Comparison of ENCODE assay signal across 13 cellular contexts in the genomic region with DNA sequence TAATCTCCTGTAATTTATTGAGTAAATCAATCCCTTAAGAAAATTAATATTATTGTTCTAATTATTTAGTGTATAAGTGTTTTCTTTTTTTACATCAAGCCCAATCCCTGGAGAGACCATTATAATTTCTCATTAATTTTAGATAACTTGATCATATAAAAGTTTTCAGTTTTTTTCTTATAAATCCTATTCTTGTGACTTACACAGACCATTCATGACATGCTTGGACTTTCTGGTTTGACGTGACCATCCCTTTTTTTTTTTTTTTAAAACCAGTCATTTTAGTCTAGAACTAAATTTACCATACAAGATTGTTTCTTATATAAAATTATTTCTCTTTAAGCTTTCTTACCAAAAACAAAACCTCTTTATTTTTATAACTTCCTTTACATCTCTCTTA. TPM values are rescaled to one million over a fixed set of nuclear protein-coding genes. Genes with fewer than 3 reads are reported as not detected.
DNase-seq lines count a peak whose midpoint lies in the region; ATAC-seq and TF ChIP-seq lines count a peak whose summit lies in the region.
"Had no signal": no experiment of that assay in that cellular context is flagged by ENCODE, and none has a peak within 500 bp of the region (broad histone marks: within the 10 kb centered on the region; RNA-seq: fewer than 3 reads in every experiment).

No MANE protein-coding gene starts in this region.

- no peaks in the 10 kb centered on the region for H3K36me3 ChIP-seq in GM23248 (ENCODE audit: low read depth)
- no peaks in the 10 kb centered on the region for H3K36me3 ChIP-seq in fibroblast of lung (ENCODE audit: control insufficient read depth, insufficient read depth, low read length)
- no peaks in the 10 kb centered on the region for H3K36me3 ChIP-seq in H7 (replicated peaks; ENCODE audit: control insufficient read depth, insufficient read depth, low read length)
- H3K36me3 ChIP-seq: adrenal gland had no signal

- H3K4me2 ChIP-seq in GM23248 (ENCODE audit: unreplicated experiment) (no peak overlapping the region), fibroblast of lung (ENCODE audit: extremely low read depth, insufficient read depth, low read length) (no peak overlapping the region)

- TF ChIP-seq CTCF in fibroblast of lung (conservative IDR thresholded peaks at IDR 0.05 in 1 of 2, IDR thresholded peaks at IDR 0.05 in 1 of 2; ENCODE audit: low read depth in 1 of 2, low read length in 2 of 2), result no peak

- H3K4me3 ChIP-seq in GM23248, result no peak overlapping the region
- no peak overlapping the region for H3K4me3 ChIP-seq in fibroblast of lung (replicated peaks in 1 of 4; ENCODE audit: control extremely low read depth in 1 of 4, insufficient read depth in 1 of 4, low read depth in 3 of 4, low read length in 4 of 4)
- H3K4me3 ChIP-seq in H7 (ENCODE audit: insufficient read depth, low read depth, low read length), result no peak overlapping the region
- H3K4me3 ChIP-seq: adrenal gland had no signal

- H3K27ac ChIP-seq in GM23248 (no peak overlapping the region), fibroblast of lung (ENCODE audit: insufficient read depth, low read length) (no peak overlapping the region), substantia nigra (ENCODE audit: low read depth, low read length, poor library complexity, severe bottlenecking) (no peak overlapping the region)
- H3K27ac ChIP-seq: adrenal gland, epithelial cell of prostate had no signal

- H3K9me3 ChIP-seq in GM23248 (ENCODE audit: low read depth), result peaks cover 4% of the 10 kb centered on the region
- no peaks in the 10 kb centered on the region for H3K9me3 ChIP-seq in fibroblast of lung (ENCODE audit: control insufficient read depth, insufficient read depth, low read depth, low read length)

- H3K4me1 ChIP-seq in GM23248 (ENCODE audit: insufficient read depth) (no peaks in the 10 kb centered on the region), fibroblast of lung (ENCODE audit: control insufficient read depth, extremely low read depth, insufficient read depth, low read length) (no peaks in the 10 kb centered on the region)
- H3K4me1 ChIP-seq: adrenal gland had no signal

- no peak overlapping the region for H2AFZ ChIP-seq in GM23248
- H2AFZ ChIP-seq in fibroblast of lung (ENCODE audit: low read length), result no peak overlapping the region

- H4K20me1 ChIP-seq in GM23248 (ENCODE audit: insufficient read depth) (no peaks in the 10 kb centered on the region), fibroblast of lung (ENCODE audit: control insufficient read depth, extremely low read depth, insufficient read depth, low read length) (no peaks in the 10 kb centered on the region)

- H3K79me2 ChIP-seq in GM23248 (ENCODE audit: insufficient read depth) (no peaks in the 10 kb centered on the region), fibroblast of lung (ENCODE audit: control insufficient read depth, insufficient read depth, low read length) (no peaks in the 10 kb centered on the region)

- no peaks in the 10 kb centered on the region for H3K9me2 ChIP-seq in GM23248 (ENCODE audit: insufficient read depth)

- ATAC-seq in HG03280 (IDR thresholded peaks at IDR 0.05; ENCODE audit: unreplicated experiment) (no peak), GM21723 (IDR thresholded peaks at IDR 0.05; ENCODE audit: unreplicated experiment) (no peak)

- in situ Hi-C loops in GM23248 (cut with MboI), result no loop called here

- no peak overlapping the region for H3K9ac ChIP-seq in GM23248
- H3K9ac ChIP-seq in fibroblast of lung (ENCODE audit: insufficient read depth, low read length), result no peak overlapping the region

- H3K27me3 ChIP-seq in GM23248 (replicated peaks; ENCODE audit: insufficient read depth) (no peaks in the 10 kb centered on the region), fibroblast of lung (ENCODE audit: control insufficient read depth, insufficient read depth, low read length) (no peaks in the 10 kb centered on the region), H7 (ENCODE audit: control insufficient read depth, insufficient read depth, low read length) (no peaks in the 10 kb centered on the region)
- H3K27me3 ChIP-seq: adrenal gland had no signal

- H3F3A ChIP-seq in GM23248 (ENCODE audit: insufficient read depth), result no peaks in the 10 kb centered on the region

- WGBS in GM23248 (ENCODE audit: low coverage in 1 of 2, low lambda C conversion rate in 2 of 2, missing lambda C conversion rate in 2 of 2), 2 experiments, result 5 to 9% methylated on average over 1 of the region's 1 CpG

- DNase-seq in COR-L47 (lab: John Stamatoyannopoulos, UW) (peak; percentile 3), GM23248 (peak; percentile 25), RPMI8226 (peak; percentile 37), fibroblast of lung (ENCODE audit: low read depth in 2 of 2) (peak; percentile 25 to 34), substantia nigra (lab: John Stamatoyannopoulos, UW) (no peak), H7 (no peak)
- DNase-seq: adrenal gland, naive B cell, NCI-H510A treated with DMSO at 0.1 percent for 48 hours, small intestine had no signal

RNA-seq across cellular contexts. Expression of a gene that starts 5.4 kb away (rescaled TPM):
- 10.5 and 17.1 TPM in 2 replicates for total RNA-seq in GM23248 (2014; rRNA removed; shearing (Covaris generic))
- polyA plus RNA-seq in GM23248 (2016; fragmentation: Nextera tagmentation; extraction: Ambion mirVana) (10.3 and 11.2 TPM in 2 replicates), fibroblast of lung (9.4 and 11.6 TPM in 2 replicates)
- 13.4 and 17.2 TPM in 2 replicates for total RNA-seq in fibroblast of lung
- 6.4 and 7.7 TPM in 2 replicates for polyA plus RNA-seq in fibroblast of lung (2012)
- polyA minus RNA-seq in fibroblast of lung (ENCODE audit: low replicate concordance), result 0.59 and 6.2 TPM in 2 replicates
- 10.1 and 10.3 TPM in 2 replicates for total RNA-seq in H7 (2014; rRNA removed; shearing (Covaris generic))

RNA-seq across cellular contexts. Expression of a gene that starts 42.3 kb away (rescaled TPM):
- 7.6 and 9.5 TPM in 2 replicates for total RNA-seq in GM23248 (2014; rRNA removed; shearing (Covaris generic))
- polyA plus RNA-seq in GM23248 (2016; fragmentation: Nextera tagmentation; extraction: Ambion mirVana), result 9.2 and 9.5 TPM in 2 replicates
- 7.9 and 9.2 TPM in 2 replicates for total RNA-seq in fibroblast of lung
- 8.3 and 12.9 TPM in 2 replicates for polyA plus RNA-seq in fibroblast of lung
- polyA plus RNA-seq in fibroblast of lung (2012), result 5.6 and 6.8 TPM in 2 replicates
- 0.98 and 1.0 TPM in 2 replicates for polyA minus RNA-seq in fibroblast of lung (ENCODE audit: low replicate concordance)
- 11.4 and 14.2 TPM in 2 replicates for total RNA-seq in H7 (2014; rRNA removed; shearing (Covaris generic))

Comparison
In these comparisons a context has a peak if more than half of its experiments do, and no peak if none do; other contexts are left out.
1. DNase-seq: peak in COR-L47 (single experiment), GM23248 (single experiment), RPMI8226 (single experiment) and fibroblast of lung (2 of 2); none in substantia nigra (0 of 49) and H7 (single experiment).